14 cellular contexts compared by ENCODE assay signal in genomic region chr3:113557374-113557773, GRCh38. TPM values are rescaled to one million over a fixed set of nuclear protein-coding genes. Genes with fewer than 3 reads are reported as not detected.
DNase-seq lines count a peak whose midpoint lies in the region; ATAC-seq, FAIRE-seq and TF ChIP-seq lines count a peak whose summit lies in the region.
"Had no signal": no experiment of that assay in that cellular context is flagged by ENCODE, and none has a peak within 500 bp of the region (broad histone marks: within the 10 kb centered on the region; RNA-seq: fewer than 3 reads in every experiment).

No MANE protein-coding gene starts in this region.

- H3K27me3 ChIP-seq in HepG2 (ENCODE audit: control insufficient read depth in 1 of 2, insufficient read depth in 2 of 2, low read length in 2 of 2) (no peaks in the 10 kb centered on the region), right lobe of liver (no peaks in the 10 kb centered on the region), RWPE2 (ENCODE audit: insufficient read depth, poor library complexity, severe bottlenecking) (no peaks in the 10 kb centered on the region), transverse colon (no peaks in the 10 kb centered on the region)
- H3K27me3 ChIP-seq: gastroesophageal sphincter had no signal

- FAIRE-seq in HepG2 (lab: Jason Lieb, UNC): peak; percentile 40

- H3K4me1 ChIP-seq in HepG2 (ENCODE audit: insufficient read depth, low read length): peaks cover 74% of the 10 kb centered on the region
- H3K4me1 ChIP-seq in right lobe of liver: no peaks in the 10 kb centered on the region
- H3K4me1 ChIP-seq in RWPE2 (ENCODE audit: insufficient read depth, poor library complexity, severe bottlenecking): peaks cover 24% of the 10 kb centered on the region
- peaks cover 0 to 41% (median 14%) of the 10 kb centered on the region in 4 donors for H3K4me1 ChIP-seq in transverse colon
- H3K4me1 ChIP-seq: gastroesophageal sphincter had no signal

- H3K4me3 ChIP-seq in HepG2 (replicated peaks in 1 of 3; ENCODE audit: insufficient read depth in 1 of 3, low read depth in 2 of 3, low read length in 3 of 3): no peak overlapping the region
- no peak overlapping the region for H3K4me3 ChIP-seq in right lobe of liver
- H3K4me3 ChIP-seq in RWPE2 (ENCODE audit: severe bottlenecking): no peak overlapping the region
- no peak overlapping the region for H3K4me3 ChIP-seq in fibroblast of the aortic adventitia (ENCODE audit: low read depth, low read length)
- no peak overlapping the region for H3K4me3 ChIP-seq in transverse colon
- H3K4me3 ChIP-seq: gastroesophageal sphincter had no signal

- no peaks in the 10 kb centered on the region for H4K20me1 ChIP-seq in HepG2 (ENCODE audit: insufficient read depth, low read length)

- H3K4me3 Mint-ChIP-seq in activated CD4-positive, alpha-beta T cell treated with anti-CD3 and anti-CD28 coated beads, Interleukin-2, amount 10 ng/mL, durations not matched to agents 7 days and 5 days: no peak overlapping the region
- H3K4me3 Mint-ChIP-seq: brain had no signal

- no peaks in the 10 kb centered on the region for H3K9me3 Mint-ChIP-seq in activated CD4-positive, alpha-beta T cell treated with anti-CD3 and anti-CD28 coated beads, Interleukin-2, amount 10 ng/mL, durations not matched to agents 7 days and 5 days

- H3K79me2 ChIP-seq in HepG2 (ENCODE audit: insufficient read depth, low read length): no peaks in the 10 kb centered on the region

- TF ChIP-seq POLR2A in HepG2 (IDR thresholded peaks at IDR 0.05; ENCODE audit: insufficient read depth in 1 of 2, low read depth in 2 of 2, low read length in 2 of 2) (no peak), right lobe of liver (IDR thresholded peaks at IDR 0.05) (no peak), transverse colon (IDR thresholded peaks at IDR 0.05) (no peak)

- TF ChIP-seq CTCF in HepG2 (CRISPR knock-in tag; IDR thresholded peaks at IDR 0.05): peak; percentile 49
- no peak for TF ChIP-seq CTCF in right lobe of liver (IDR thresholded peaks at IDR 0.05)
- TF ChIP-seq CTCF in RWPE2 (IDR thresholded peaks at IDR 0.05; ENCODE audit: poor library complexity, severe bottlenecking): peak; percentile 39
- no peak for TF ChIP-seq CTCF in fibroblast of the aortic adventitia (IDR thresholded peaks at IDR 0.05; ENCODE audit: insufficient read depth, low read length)
- TF ChIP-seq CTCF in transverse colon (IDR thresholded peaks at IDR 0.05): no peak

- DNase-seq in HepG2 (ENCODE audit: low spot score): peak; percentile 67
- no peak for DNase-seq in right lobe of liver
- no peak for DNase-seq in RWPE2 (ENCODE audit: low spot score)
- DNase-seq in fibroblast of the aortic adventitia (ENCODE audit: low read depth): peak; percentile 20
- no peak for DNase-seq in transverse colon
- no peak for DNase-seq in activated CD4-positive, alpha-beta T cell treated with anti-CD3 and anti-CD28 coated beads, Interleukin-2, amount 10 ng/mL, durations not matched to agents 7 days and 5 days
- DNase-seq: activated CD8-positive, alpha-beta memory T cell treated with anti-CD3 and anti-CD28 coated beads, Interleukin-2, amount 50 U/mL, for 48 hours; NCI-H1417; T1000 had no signal

- no peaks in the 10 kb centered on the region for H3K9me3 ChIP-seq in HepG2 (ENCODE audit: low read length)
- H3K9me3 ChIP-seq in right lobe of liver: no peaks in the 10 kb centered on the region
- peaks cover 2% of the 10 kb centered on the region for H3K9me3 ChIP-seq in RWPE2 (ENCODE audit: severe bottlenecking)
- H3K9me3 ChIP-seq in transverse colon: no peaks in the 10 kb centered on the region
- H3K9me3 ChIP-seq: gastroesophageal sphincter had no signal

- no peaks in the 10 kb centered on the region for H3K27me3 Mint-ChIP-seq in activated CD4-positive, alpha-beta T cell treated with anti-CD3 and anti-CD28 coated beads, Interleukin-2, amount 10 ng/mL, durations not matched to agents 7 days and 5 days

- H3K9ac ChIP-seq in HepG2 (ENCODE audit: insufficient read depth, low read depth, low read length): no peak overlapping the region

- POLR2A ChIA-PET in HepG2 (lab: Yijun Ruan, JAX): no interaction called here
- POLR2A ChIA-PET in activated CD4-positive, alpha-beta T cell treated with anti-CD3 and anti-CD28 coated beads, Interleukin-2, amount 10 ng/mL, durations not matched to agents 7 days and 5 days (lab: Charles Lee): no interaction called here

- in situ Hi-C loops in HepG2 (cut with HindIII; ENCODE audit: extremely low pct_ligation_motif_present, low pct_unique_long_range_greater_than_20kb) (no loop called here), transverse colon (cut with MboI; ENCODE audit: low pct_ligation_motif_present in 1 of 4, low pct_unique_long_range_greater_than_20kb in 1 of 4, low sequenced_read_pairs in 3 of 4) (no loop called here)

- H3K36me3 ChIP-seq in HepG2 (replicated peaks in 1 of 2; ENCODE audit: control insufficient read depth in 1 of 2, insufficient read depth in 2 of 2, low read length in 2 of 2): no peaks in the 10 kb centered on the region
- no peaks in the 10 kb centered on the region for H3K36me3 ChIP-seq in right lobe of liver
- H3K36me3 ChIP-seq in RWPE2 (ENCODE audit: low read depth): no peaks in the 10 kb centered on the region
- H3K36me3 ChIP-seq in transverse colon: no peaks in the 10 kb centered on the region
- H3K36me3 ChIP-seq: gastroesophageal sphincter had no signal

- no peak for TF ChIP-seq RAD21 in HepG2 (CRISPR knock-in tag; IDR thresholded peaks at IDR 0.05)

- H3K4me1 Mint-ChIP-seq in activated CD4-positive, alpha-beta T cell treated with anti-CD3 and anti-CD28 coated beads, Interleukin-2, amount 10 ng/mL, durations not matched to agents 7 days and 5 days: peaks cover 18% of the 10 kb centered on the region

- no TSS peak for BruUV-seq in HepG2 (replicated peaks; lab: Mats Ljungman, UMichigan)

- intact Hi-C loops in HepG2 (cut with micrococcal nuclease; ENCODE audit: unreplicated experiment) (loop anchor here (2.0 to 10.0 kb wide), 2 partner anchors 17 to 187 kb away; partner anchors contain the start of genes ATP6V1A and NAA50), right lobe of liver (cut with DNase I) (no loop called here), transverse colon (cut with DNase I; ENCODE audit: low total_unique reads) (no loop called here)

- CTCF ChIA-PET in HepG2 (lab: Yijun Ruan, JAX; ENCODE audit: low intra/inter-chr PET ratio, low total read pairs): no interaction called here
- CTCF ChIA-PET in activated CD4-positive, alpha-beta T cell treated with anti-CD3 and anti-CD28 coated beads, Interleukin-2, amount 10 ng/mL, durations not matched to agents 7 days and 5 days (lab: Charles Lee): interaction anchor here (0.8 to 1.8 kb wide), 2 partner anchors 10 to 20 kb away, joined by 3 to 6 read pairs; no protein-coding TSS in a partner anchor

- peak overlapping the region; percentile 30 for H3K4me2 ChIP-seq in HepG2 (ENCODE audit: low read depth, low read length)

- H2AFZ ChIP-seq in HepG2 (ENCODE audit: low read length): no peak overlapping the region

- H3K27ac ChIP-seq in HepG2 (ENCODE audit: extremely low read length, insufficient read depth, low read length): no peak overlapping the region
- H3K27ac ChIP-seq in right lobe of liver: no peak overlapping the region
- peak overlapping the region; percentile 37 for H3K27ac ChIP-seq in RWPE2 (ENCODE audit: poor library complexity, severe bottlenecking)
- H3K27ac ChIP-seq in transverse colon: peak overlapping the region; percentile 34 to 69 (median 51)
- H3K27ac ChIP-seq: gastroesophageal sphincter had no signal

- H3K36me3 Mint-ChIP-seq in activated CD4-positive, alpha-beta T cell treated with anti-CD3 and anti-CD28 coated beads, Interleukin-2, amount 10 ng/mL, durations not matched to agents 7 days and 5 days (ENCODE audit: low read depth): peaks cover 12% of the 10 kb centered on the region
- H3K36me3 Mint-ChIP-seq: brain had no signal

- no peak overlapping the region for H3K27ac Mint-ChIP-seq in activated CD4-positive, alpha-beta T cell treated with anti-CD3 and anti-CD28 coated beads, Interleukin-2, amount 10 ng/mL, durations not matched to agents 7 days and 5 days
- H3K27ac Mint-ChIP-seq: brain had no signal

- ATAC-seq in HepG2: peak; percentile 50
- no peak for ATAC-seq in right lobe of liver
- peak; percentile 86 for ATAC-seq in RWPE2 (ENCODE audit: low read depth)
- no peak for ATAC-seq in GM21367 (IDR thresholded peaks at IDR 0.05; ENCODE audit: unreplicated experiment)
- no peak for ATAC-seq in HG02884 (IDR thresholded peaks at IDR 0.05; ENCODE audit: unreplicated experiment)
- ATAC-seq: gastroesophageal sphincter had no signal

- 0 out of 4 replicates have a peak, but pooled peaks of 1 of the 2 experiments have one; percentile 36 for TF ChIP-seq EP300 in HepG2 (IDR thresholded peaks at IDR 0.05; ENCODE audit: low read depth in 2 of 2, low read length in 2 of 2)
- no peak for TF ChIP-seq EP300 in HepG2 (CRISPR knock-in tag; IDR thresholded peaks at IDR 0.05; ENCODE audit: borderline replicate concordance)
- no peak for TF ChIP-seq EP300 in transverse colon (IDR thresholded peaks at IDR 0.05; ENCODE audit: low read depth)

RNA-seq across cellular contexts. Expression of gene SIDT1, which starts 25.0 kb away (rescaled TPM):
- total RNA-seq in HepG2 (2016; rRNA removed; fragmentation: Illumina TruSeq; extraction: Trizol): 0.07 TPM in 1 of 2 replicates, not detected in the other
- not detected in 2 replicates for total RNA-seq in HepG2 (2016; cell fraction: cytosol; rRNA removed; fragmentation: Illumina TruSeq; extraction: Trizol; ENCODE audit: low read depth)
- 0.13 and 0.22 TPM in 2 replicates for total RNA-seq in HepG2 (2016; cell fraction: insoluble cytoplasmic fraction; rRNA removed; fragmentation: Illumina TruSeq; extraction: Trizol)
- total RNA-seq in HepG2 (2016; cell fraction: membrane; rRNA removed; fragmentation: Illumina TruSeq; extraction: Trizol): not detected in 2 replicates
- 0.19 and 0.37 TPM in 2 replicates for total RNA-seq in HepG2 (2016; cell fraction: nucleus; rRNA removed; fragmentation: Illumina TruSeq; extraction: Trizol)
- 0.07 TPM in 1 of 2 replicates, not detected in the other for polyA plus RNA-seq in HepG2 (2011; rRNA removed)
- polyA plus RNA-seq in HepG2 (2011; cell fraction: cytosol; rRNA removed): 0.04 and 0.05 TPM in 2 replicates
- 0.05 and 0.32 TPM in 2 replicates for polyA plus RNA-seq in HepG2 (2011; cell fraction: nucleus; rRNA removed)
- polyA plus RNA-seq in HepG2 (2012): 0.03 TPM in 1 of 2 replicates, not detected in the other
- polyA plus RNA-seq in HepG2 (2016; cell fraction: cytosol; fragmentation: Illumina TruSeq; extraction: Trizol; ENCODE audit: low read depth): not detected in 2 replicates
- not detected in 2 replicates for polyA plus RNA-seq in HepG2 (2016; cell fraction: insoluble cytoplasmic fraction; fragmentation: Illumina TruSeq; extraction: Trizol; ENCODE audit: low read depth)
- not detected in 2 replicates for polyA plus RNA-seq in HepG2 (2016; cell fraction: membrane; fragmentation: Illumina TruSeq; extraction: Trizol; ENCODE audit: low read depth)
- polyA plus RNA-seq in HepG2 (2016; cell fraction: nucleus; fragmentation: Illumina TruSeq; extraction: Trizol; ENCODE audit: insufficient read depth, low read depth): 1.4 TPM in 1 of 2 replicates, not detected in the other
- 1.4 TPM in 1 of 2 replicates, not detected in the other for polyA minus RNA-seq in HepG2 (2011; rRNA and poly(A)+ RNA removed; ENCODE audit: low replicate concordance)
- 0.20 TPM in 1 of 2 replicates, not detected in the other for polyA minus RNA-seq in HepG2 (2011; cell fraction: cytosol; rRNA and poly(A)+ RNA removed)
- not detected in 2 replicates for polyA minus RNA-seq in HepG2 (2011; cell fraction: nucleus; rRNA and poly(A)+ RNA removed)
- total RNA-seq in right lobe of liver: under 1 TPM; 0.25 to 0.53 (median 0.35) TPM
- not detected in 2 replicates for total RNA-seq in fibroblast of the aortic adventitia (ENCODE audit: low replicate concordance)
- 100 to 1,000 TPM in 1 of 4 donors, 10 to 100 TPM in 3; 35.6 to 134 (median 83.4) TPM for total RNA-seq in transverse colon
- 10 to 100 TPM; 31.6 TPM for total RNA-seq in activated CD4-positive, alpha-beta T cell treated with anti-CD3 and anti-CD28 coated beads, Interleukin-2, amount 10 ng/mL, durations not matched to agents 7 days and 5 days
- polyA plus RNA-seq: AG04450 had no signal

RNA-seq across cellular contexts. Expression of gene SPICE1, which starts 42.4 kb away (rescaled TPM):
- total RNA-seq in HepG2 (2016; rRNA removed; fragmentation: Illumina TruSeq; extraction: Trizol) (11.8 and 11.9 TPM in 2 replicates), right lobe of liver (10 to 100 TPM in 2 of 6 experiments, 1 to 10 TPM in 4; 4.6 to 16.0 (median 8.2) TPM), fibroblast of the aortic adventitia (ENCODE audit: low replicate concordance) (16.7 and 25.9 TPM in 2 replicates), transverse colon (10 to 100 TPM in 3 of 4 donors, 1 to 10 TPM in 1; 2.6 to 34.0 (median 19.9) TPM)
- total RNA-seq in HepG2 (2016; cell fraction: cytosol; rRNA removed; fragmentation: Illumina TruSeq; extraction: Trizol; ENCODE audit: low read depth): 21.2 and 21.9 TPM in 2 replicates
- total RNA-seq in HepG2 (2016; cell fraction: insoluble cytoplasmic fraction; rRNA removed; fragmentation: Illumina TruSeq; extraction: Trizol): 10.0 and 10.2 TPM in 2 replicates
- total RNA-seq in HepG2 (2016; cell fraction: membrane; rRNA removed; fragmentation: Illumina TruSeq; extraction: Trizol): 6.4 and 7.6 TPM in 2 replicates
- total RNA-seq in HepG2 (2016; cell fraction: nucleus; rRNA removed; fragmentation: Illumina TruSeq; extraction: Trizol): 21.7 and 24.8 TPM in 2 replicates
- 2.4 and 2.8 TPM in 2 replicates for polyA plus RNA-seq in HepG2 (2011; rRNA removed)
- polyA plus RNA-seq in HepG2 (2011; cell fraction: cytosol; rRNA removed): 1.3 TPM in 2 replicates
- 6.3 and 6.5 TPM in 2 replicates for polyA plus RNA-seq in HepG2 (2011; cell fraction: nucleus; rRNA removed)
- 1.8 and 2.8 TPM in 2 replicates for polyA plus RNA-seq in HepG2 (2012)
- 0.20 and 0.35 TPM in 2 replicates for polyA plus RNA-seq in HepG2 (2016; cell fraction: cytosol; fragmentation: Illumina TruSeq; extraction: Trizol; ENCODE audit: low read depth)
- 5.4 and 7.2 TPM in 2 replicates for polyA plus RNA-seq in HepG2 (2016; cell fraction: insoluble cytoplasmic fraction; fragmentation: Illumina TruSeq; extraction: Trizol; ENCODE audit: low read depth)
- polyA plus RNA-seq in HepG2 (2016; cell fraction: membrane; fragmentation: Illumina TruSeq; extraction: Trizol; ENCODE audit: low read depth): 0.58 and 0.80 TPM in 2 replicates
- 11.1 and 14.6 TPM in 2 replicates for polyA plus RNA-seq in HepG2 (2016; cell fraction: nucleus; fragmentation: Illumina TruSeq; extraction: Trizol; ENCODE audit: insufficient read depth, low read depth)
- 2.4 and 6.1 TPM in 2 replicates for polyA minus RNA-seq in HepG2 (2011; rRNA and poly(A)+ RNA removed; ENCODE audit: low replicate concordance)
- polyA minus RNA-seq in HepG2 (2011; cell fraction: cytosol; rRNA and poly(A)+ RNA removed): 3.6 and 4.1 TPM in 2 replicates
- 39.5 and 51.1 TPM in 2 replicates for polyA minus RNA-seq in HepG2 (2011; cell fraction: nucleus; rRNA and poly(A)+ RNA removed)
- 10 to 100 TPM; 15.8 to 16.0 TPM for total RNA-seq in activated CD4-positive, alpha-beta T cell treated with anti-CD3 and anti-CD28 coated beads, Interleukin-2, amount 10 ng/mL, durations not matched to agents 7 days and 5 days

Comparison
In these comparisons a context has a peak if more than half of its experiments do, and no peak if none do; other contexts are left out.
1. ATAC-seq: peak in HepG2 (single experiment) and RWPE2 (single experiment); none in right lobe of liver (0 of 4), GM21367 (single experiment) and HG02884 (single experiment).
2. DNase-seq: peak in HepG2 (single experiment) and fibroblast of the aortic adventitia (single experiment); none in right lobe of liver (0 of 3), RWPE2 (single experiment), transverse colon (single experiment) and activated CD4-positive, alpha-beta T cell treated with anti-CD3 and anti-CD28 coated beads, Interleukin-2, amount 10 ng/mL, durations not matched to agents 7 days and 5 days (single experiment).
3. CTCF ChIP-seq: peak in HepG2 (single experiment) and RWPE2 (single experiment); none in right lobe of liver (0 of 4), fibroblast of the aortic adventitia (single experiment) and transverse colon (0 of 5).
4. H3K27ac ChIP-seq: peak in RWPE2 (single experiment) and transverse colon (4 of 4); none in HepG2 (single experiment) and right lobe of liver (0 of 3).
5. RNA of gene SIDT1, which starts 25.0 kb away (total RNA-seq): 35.6 to 134 TPM in transverse colon and 31.6 TPM in activated CD4-positive, alpha-beta T cell treated with anti-CD3 and anti-CD28 coated beads, Interleukin-2, amount 10 ng/mL, durations not matched to agents 7 days and 5 days; 0.25 to 0.53 TPM in right lobe of liver, 0.07 to 0.37 TPM in HepG2 and not detected in fibroblast of the aortic adventitia; every median in the first group is over 10 times any median in the second.